In the genomic region with DNA sequence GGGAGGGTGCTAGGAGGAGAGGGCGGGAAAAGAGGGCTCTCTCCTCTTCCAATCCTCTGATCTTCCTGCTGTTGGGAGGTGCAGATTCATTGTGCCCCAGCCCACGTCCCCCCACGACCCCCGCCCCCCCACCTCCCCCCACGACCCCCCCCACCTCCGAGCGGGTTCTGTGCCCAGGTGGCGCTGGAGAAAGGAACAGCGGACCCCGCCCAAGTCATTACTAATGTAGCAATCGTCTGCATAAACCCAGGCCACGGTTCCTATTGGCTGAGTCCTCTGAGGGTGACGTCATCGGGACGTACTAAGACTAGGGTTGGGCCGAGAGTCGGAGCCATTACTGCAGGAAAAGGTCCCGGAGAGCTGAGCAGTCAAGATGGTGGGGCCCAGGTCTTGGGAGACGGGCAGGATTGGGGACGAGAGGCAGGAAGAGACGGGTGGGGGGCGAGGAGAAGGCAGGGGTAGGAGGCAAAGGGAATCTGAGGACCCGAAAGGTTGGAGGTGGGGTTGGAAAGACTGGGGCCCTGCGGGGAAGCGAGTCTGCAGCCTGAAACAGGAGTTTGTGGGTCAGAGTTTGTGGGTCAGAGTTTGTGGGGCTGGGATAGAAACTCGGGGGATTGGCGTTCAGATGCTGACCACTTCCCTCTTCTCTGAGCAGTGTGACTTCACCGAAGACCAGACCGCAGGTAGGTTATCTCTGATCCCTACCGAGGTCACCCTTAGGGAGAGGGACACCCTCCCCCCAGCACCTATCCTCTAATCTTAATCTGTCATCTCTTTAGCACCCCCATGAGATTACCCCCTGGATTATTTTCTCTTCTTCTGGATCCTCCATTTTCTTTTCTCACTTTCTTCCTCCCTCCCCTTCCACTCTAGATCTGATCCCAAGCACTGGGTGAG, we compare ENCODE assay signal across 8 cellular contexts. TPM values are rescaled to one million over a fixed set of nuclear protein-coding genes. Genes with fewer than 3 reads are reported as not detected.
DNase-seq lines count a peak whose midpoint lies in the region; ATAC-seq and TF ChIP-seq lines count a peak whose summit lies in the region.

A gene (plus strand): TSS at position 331 of the 897 bp plus-strand sequence. CDS start 43 bp downstream, at position 374.

- intact Hi-C loops in CD8-positive, alpha-beta T cell (cut with DNase I, micrococcal nuclease), result loop anchor here (1.0 to 2.0 kb wide), 3 partner anchors 31 to 185 kb away; a partner anchor contains a TSS

- H3K27me3 Mint-ChIP-seq in CD8-positive, alpha-beta T cell (ENCODE audit: low read depth), result no peaks in the 10 kb centered on the region
- H3K27me3 Mint-ChIP-seq in effector memory CD8-positive, alpha-beta T cell, result no peaks in the 10 kb centered on the region
- H3K27me3 Mint-ChIP-seq in memory B cell, result no peaks in the 10 kb centered on the region

- peak within 1 kb of the TSS; percentile 70 for H3K4me3 ChIP-seq in CD8-positive, alpha-beta T cell (ENCODE audit: low read depth, low read length)

- POLR2A ChIA-PET in CD8-positive, alpha-beta T cell (lab: Charles Lee), result interaction anchor here (0.6 to 3.7 kb wide), 9 partner anchors 17 to 180 kb away, joined by 3 to 30 read pairs (median 4); a partner anchor contains a TSS
- POLR2A ChIA-PET in activated CD8-positive, alpha-beta memory T cell treated with anti-CD3 and anti-CD28 coated beads for 36 hours (lab: Charles Lee), result interaction anchor here (0.6 to 2.1 kb wide), 5 partner anchors 22 to 54 kb away, joined by 3 to 6 read pairs (median 4); a partner anchor contains a TSS

- peak within 1 kb of the TSS; percentile 98 for H3K4me3 Mint-ChIP-seq in CD8-positive, alpha-beta T cell
- H3K4me3 Mint-ChIP-seq in effector memory CD8-positive, alpha-beta T cell, result peak within 1 kb of the TSS; percentile 88 to 95
- H3K4me3 Mint-ChIP-seq in memory B cell, result peak within 1 kb of the TSS; percentile 96

- no peaks in the 10 kb centered on the region for H3K9me3 Mint-ChIP-seq in CD8-positive, alpha-beta T cell
- no peaks in the 10 kb centered on the region for H3K9me3 Mint-ChIP-seq in effector memory CD8-positive, alpha-beta T cell
- no peaks in the 10 kb centered on the region for H3K9me3 Mint-ChIP-seq in memory B cell

- peaks cover 35% of the 10 kb centered on the region for H3K36me3 ChIP-seq in CD8-positive, alpha-beta T cell (ENCODE audit: insufficient read depth, low read length)

- DNase-seq in CD8-positive, alpha-beta T cell, result peak; percentile 72 to 95 (median 90)
- peak; percentile 98 for DNase-seq in HT-29 (ENCODE audit: low spot score)
- peak; percentile 84 for DNase-seq in NK-92 treated with Interleukin-12 subunit alpha and Interleukin-12 subunit beta, amount 100 ng/mL, for 24 hours (lab: John Stamatoyannopoulos, UW)
- DNase-seq in effector memory CD8-positive, alpha-beta T cell, result peak; percentile 83 to 88 (median 86)
- DNase-seq in memory B cell (ENCODE audit: low spot score in 2 of 2), result peak; percentile 77 to 84
- DNase-seq in stimulated activated CD8-positive, alpha-beta memory T cell treated with anti-CD3 and anti-CD28 coated beads, Interleukin-12 subunit alpha, Interleukin-12 subunit beta, amount 100 ng/mL, for 24 hours (ENCODE audit: extremely low read depth), result peak; percentile 76

- H3K9me3 ChIP-seq in CD8-positive, alpha-beta T cell (ENCODE audit: low read length), result no peaks in the 10 kb centered on the region

- peak within 1 kb of the TSS; percentile 86 for H3K27ac ChIP-seq in CD8-positive, alpha-beta T cell (ENCODE audit: low read depth, low read length)

- H3K4me1 ChIP-seq in CD8-positive, alpha-beta T cell (ENCODE audit: insufficient read depth, low read length), result peaks cover 32% of the 10 kb centered on the region

- H3K27me3 ChIP-seq in CD8-positive, alpha-beta T cell (ENCODE audit: insufficient read depth, low read length), result no peaks in the 10 kb centered on the region

- CTCF ChIA-PET in CD8-positive, alpha-beta T cell (lab: Charles Lee), result interaction anchor here (0.7 to 1.8 kb wide), 6 partner anchors 21 to 954 kb away, joined by 3 to 10 read pairs (median 4); a partner anchor contains a TSS
- CTCF ChIA-PET in activated CD8-positive, alpha-beta memory T cell treated with anti-CD3 and anti-CD28 coated beads for 36 hours (lab: Charles Lee), result interaction anchor here (1.3 to 2.0 kb wide), 2 partner anchors 31 to 38 kb away, joined by 4 to 9 read pairs; a partner anchor contains a TSS

- peaks cover 49% of the 10 kb centered on the region for H3K36me3 Mint-ChIP-seq in CD8-positive, alpha-beta T cell
- peaks cover 52% of the 10 kb centered on the region for H3K36me3 Mint-ChIP-seq in effector memory CD8-positive, alpha-beta T cell (ENCODE audit: insufficient read depth)
- H3K36me3 Mint-ChIP-seq in memory B cell, result peaks cover 20% of the 10 kb centered on the region

- peak; percentile 79 for ATAC-seq in CD8-positive, alpha-beta T cell
- ATAC-seq in GM19468 (IDR thresholded peaks at IDR 0.05; ENCODE audit: extremely low read depth, unreplicated experiment) (peak; percentile 88), memory B cell (ENCODE audit: low read depth) (peak; percentile 90)
- peak; percentile 87 for ATAC-seq in effector memory CD8-positive, alpha-beta T cell (replicated peaks)

- TF ChIP-seq CTCF in CD8-positive, alpha-beta T cell (IDR thresholded peaks at IDR 0.05), result no peak

- peaks cover 42% of the 10 kb centered on the region for H3K4me1 Mint-ChIP-seq in CD8-positive, alpha-beta T cell (ENCODE audit: low read depth)
- peaks cover 42 to 44% of the 10 kb centered on the region in 2 donors for H3K4me1 Mint-ChIP-seq in effector memory CD8-positive, alpha-beta T cell (ENCODE audit: low read depth in 2 of 2)
- peaks cover 38% of the 10 kb centered on the region for H3K4me1 Mint-ChIP-seq in memory B cell

- peak within 1 kb of the TSS; percentile 99 for H3K27ac Mint-ChIP-seq in CD8-positive, alpha-beta T cell
- peak within 1 kb of the TSS; percentile 95 to 98 for H3K27ac Mint-ChIP-seq in effector memory CD8-positive, alpha-beta T cell
- H3K27ac Mint-ChIP-seq in memory B cell, result peak within 1 kb of the TSS; percentile 98

RNA-seq across cellular contexts. Expression of the gene that starts here (rescaled TPM):
- 100 to 1,000 TPM; 580 to 582 TPM for total RNA-seq in CD8-positive, alpha-beta T cell
- 918 and 956 TPM in 2 replicates for total RNA-seq in HT-29 (2014; rRNA removed; shearing (Covaris generic))
- 100 to 1,000 TPM; 929 to 938 TPM for total RNA-seq in activated CD8-positive, alpha-beta memory T cell treated with anti-CD3 and anti-CD28 coated beads for 36 hours

Comparison
In these comparisons a context has a peak if more than half of its experiments do, and no peak if none do; other contexts are left out.
1. Peak in every context shown above with its lines: DNase-seq, ATAC-seq, H3K4me3 ChIP-seq and H3K27ac ChIP-seq.